In the genomic region with DNA sequence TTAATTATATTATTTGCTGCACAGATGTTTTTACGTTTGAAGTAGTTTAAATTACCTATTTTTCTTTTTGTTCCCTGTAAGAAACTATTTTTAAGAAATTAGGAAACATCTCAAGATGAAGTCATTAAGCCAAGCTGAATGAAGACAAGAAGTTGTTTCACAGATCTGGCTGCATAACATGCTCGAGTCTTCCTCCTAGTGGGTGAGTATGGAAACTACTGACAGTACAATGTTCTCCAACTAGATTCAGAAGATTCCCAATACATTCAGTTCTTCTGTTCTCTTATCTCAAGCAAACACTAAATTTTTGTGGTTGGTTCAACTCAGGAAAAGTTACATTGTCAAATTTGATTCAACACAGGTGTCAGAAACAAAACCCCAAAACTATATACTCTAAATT, we compare ENCODE assay signal across 9 cellular contexts.
DNase-seq lines count a peak whose midpoint lies in the region; ATAC-seq and TF ChIP-seq lines count a peak whose summit lies in the region.
"Had no signal": no experiment of that assay in that cellular context is flagged by ENCODE, and none has a peak within 500 bp of the region (broad histone marks: within the 10 kb centered on the region; RNA-seq: fewer than 3 reads in every experiment).

No MANE protein-coding gene starts in this region.

- TF ChIP-seq CTCF in HL-60 (IDR thresholded peaks at IDR 0.05; ENCODE audit: insufficient read depth, low read length) (peak; percentile 2), body of pancreas (IDR thresholded peaks at IDR 0.05) (peak in 5 of 7 experiments; percentile 6 to 57 (median 32))

- no peak for TF ChIP-seq POLR2A in body of pancreas (IDR thresholded peaks at IDR 0.05)

- H3K4me3 ChIP-seq in HL-60 (replicated peaks; ENCODE audit: insufficient read depth, low read length), result no peak overlapping the region
- H3K4me3 ChIP-seq in body of pancreas, result no peak overlapping the region
- H3K4me3 ChIP-seq: skin epidermis had no signal

- peak; percentile 11 to 45 for DNase-seq in NCI-H524 (lab: John Stamatoyannopoulos, UW)
- no peak for DNase-seq in NCI-H524 treated with DMSO at 0.1 percent for 48 hours (lab: John Stamatoyannopoulos, UW)
- DNase-seq in HL-60 (ENCODE audit: low read depth in 1 of 2, low spot score in 1 of 2), result peak; percentile 4 to 11
- DNase-seq in body of pancreas, result peak in 1 of 4 donors; percentile 9
- peak; percentile 46 for DNase-seq in myocyte (ENCODE audit: low read depth)
- DNase-seq in ecto neural progenitor cell (ENCODE audit: low spot score), result no peak
- no peak for DNase-seq in DMS114 treated with DMSO at 0.1 percent for 48 hours (lab: John Stamatoyannopoulos, UW; ENCODE audit: unreplicated experiment)

- H3K4me1 ChIP-seq in body of pancreas, result no peaks in the 10 kb centered on the region

- H3K27me3 ChIP-seq in HL-60 (ENCODE audit: insufficient read depth, poor library complexity, severe bottlenecking), result no peaks in the 10 kb centered on the region
- H3K27me3 ChIP-seq in body of pancreas, result no peaks in the 10 kb centered on the region

- H3K27ac ChIP-seq in HL-60 (replicated peaks) (no peak overlapping the region), body of pancreas (no peak overlapping the region)
- H3K27ac ChIP-seq: skin epidermis had no signal

- ATAC-seq in body of pancreas, result no peak
- no peak for ATAC-seq in activated CD4-positive, CD25-positive, alpha-beta regulatory T cell treated with anti-CD3 and anti-CD28 coated beads, Interleukin-2, amount 50 U/mL, for 24 hours

- no peaks in the 10 kb centered on the region for H3K9me3 ChIP-seq in body of pancreas

- intact Hi-C loops in body of pancreas (cut with DNase I), result no loop called here

- 5 to 6% methylated on average over 2 of the region's 2 CpGs for WGBS in body of pancreas, 2 donors

- H3K36me3 ChIP-seq in body of pancreas (replicated peaks in 1 of 2; ENCODE audit: insufficient read depth in 1 of 2, low read depth in 2 of 2), result no peaks in the 10 kb centered on the region

Comparison
In these comparisons a context has a peak if more than half of its experiments do, and no peak if none do; other contexts are left out.
1. DNase-seq: peak in NCI-H524 (2 of 2), HL-60 (2 of 2) and myocyte (single experiment); none in NCI-H524 treated with DMSO at 0.1 percent for 48 hours (single experiment), ecto neural progenitor cell (single experiment) and DMS114 treated with DMSO at 0.1 percent for 48 hours (single experiment).